ENCODE assay signal across 1 cellular context in the genomic region with DNA sequence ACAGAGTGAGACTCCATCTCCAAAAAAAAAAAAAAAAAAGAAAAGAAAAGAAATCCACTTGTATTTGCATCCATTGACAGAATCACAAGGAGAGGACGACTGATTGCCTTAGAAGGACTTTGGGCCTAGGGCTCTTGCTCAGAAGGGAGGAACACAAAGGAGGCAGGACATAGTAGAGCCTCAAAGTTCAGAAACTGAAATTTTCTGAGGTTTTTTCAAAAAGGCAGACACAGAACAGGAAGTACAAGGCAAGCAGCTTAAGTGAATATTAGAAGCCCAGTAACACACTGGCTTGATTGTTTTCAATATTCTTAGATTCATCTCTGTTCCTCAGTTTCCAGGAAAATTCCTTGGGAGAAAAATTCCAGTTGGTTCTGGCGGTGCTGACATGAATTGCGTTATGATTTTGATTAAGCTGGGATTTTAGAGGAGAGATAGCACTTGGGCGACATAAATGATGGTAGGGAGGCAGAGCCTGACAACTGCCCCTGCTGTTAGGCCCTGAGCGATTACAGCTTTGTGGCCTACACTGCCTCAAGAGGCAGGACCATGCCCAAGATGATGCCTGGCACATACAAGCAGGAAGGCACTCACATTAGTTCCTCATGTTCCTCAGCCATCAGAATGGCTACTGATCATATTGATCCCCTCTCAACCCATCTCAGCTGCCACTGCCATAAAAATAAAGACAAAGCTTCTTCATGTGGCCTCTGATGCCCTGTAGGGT.
TF ChIP-seq lines count a peak whose summit lies in the region.

No MANE protein-coding gene starts in this region.

TF ChIP-seq in HepG2, 621 proteins besides CTCF, POLR2A, EP300 and RAD21:
- TF ChIP-seq, protein P1, sequence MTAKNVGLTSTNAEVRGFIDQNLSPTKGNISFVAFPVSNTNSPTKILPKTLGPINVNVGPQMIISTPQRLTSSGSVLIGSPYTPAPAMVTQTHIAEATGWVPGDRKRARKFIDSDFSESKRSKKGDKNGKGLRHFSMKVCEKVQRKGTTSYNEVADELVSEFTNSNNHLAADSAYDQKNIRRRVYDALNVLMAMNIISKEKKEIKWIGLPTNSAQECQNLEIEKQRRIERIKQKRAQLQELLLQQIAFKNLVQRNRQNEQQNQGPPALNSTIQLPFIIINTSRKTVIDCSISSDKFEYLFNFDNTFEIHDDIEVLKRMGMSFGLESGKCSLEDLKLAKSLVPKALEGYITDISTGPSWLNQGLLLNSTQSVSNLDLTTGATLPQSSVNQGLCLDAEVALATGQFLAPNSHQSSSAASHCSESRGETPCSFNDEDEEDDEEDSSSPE (CRISPR knock-in tag; IDR thresholded peaks at IDR 0.05) = 0 out of 2 replicates have a peak, but pooled peaks have one; percentile 5
- TF ChIP-seq, protein P2, sequence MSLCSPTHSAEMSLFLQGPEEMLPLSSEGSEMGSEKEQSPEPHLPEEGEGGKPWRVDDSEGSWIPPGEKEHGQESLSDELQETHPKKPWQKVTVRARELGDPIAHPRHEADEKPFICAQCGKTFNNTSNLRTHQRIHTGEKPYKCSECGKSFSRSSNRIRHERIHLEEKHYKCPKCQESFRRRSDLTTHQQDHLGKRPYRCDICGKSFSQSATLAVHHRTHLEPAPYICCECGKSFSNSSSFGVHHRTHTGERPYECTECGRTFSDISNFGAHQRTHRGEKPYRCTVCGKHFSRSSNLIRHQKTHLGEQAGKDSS (CRISPR knock-in tag; IDR thresholded peaks at IDR 0.05; ENCODE audit: borderline replicate concordance, low read depth) = no peak
- TF ChIP-seq ZNF207 (IDR thresholded peaks at IDR 0.05; ENCODE audit: borderline replicate concordance) (no peak), CHD4 (IDR thresholded peaks at IDR 0.05; ENCODE audit: borderline replicate concordance, low read length) (0 out of 2 replicates have a peak, but pooled peaks have one; percentile 11), HNF4G (IDR thresholded peaks at IDR 0.05; ENCODE audit: borderline replicate concordance, low read depth, low read length) (no peak), HNF4G (CRISPR knock-in tag; IDR thresholded peaks at IDR 0.05; ENCODE audit: borderline replicate concordance, low read depth) (no peak), ZNF563 (CRISPR knock-in tag; IDR thresholded peaks at IDR 0.05) (no peak)
- TF ChIP-seq, protein P3, sequence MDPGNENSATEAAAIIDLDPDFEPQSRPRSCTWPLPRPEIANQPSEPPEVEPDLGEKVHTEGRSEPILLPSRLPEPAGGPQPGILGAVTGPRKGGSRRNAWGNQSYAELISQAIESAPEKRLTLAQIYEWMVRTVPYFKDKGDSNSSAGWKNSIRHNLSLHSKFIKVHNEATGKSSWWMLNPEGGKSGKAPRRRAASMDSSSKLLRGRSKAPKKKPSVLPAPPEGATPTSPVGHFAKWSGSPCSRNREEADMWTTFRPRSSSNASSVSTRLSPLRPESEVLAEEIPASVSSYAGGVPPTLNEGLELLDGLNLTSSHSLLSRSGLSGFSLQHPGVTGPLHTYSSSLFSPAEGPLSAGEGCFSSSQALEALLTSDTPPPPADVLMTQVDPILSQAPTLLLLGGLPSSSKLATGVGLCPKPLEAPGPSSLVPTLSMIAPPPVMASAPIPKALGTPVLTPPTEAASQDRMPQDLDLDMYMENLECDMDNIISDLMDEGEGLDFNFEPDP (CRISPR knock-in tag; conservative IDR thresholded peaks at IDR 0.05) = 0 out of 2 replicates have a peak, but pooled peaks have one; percentile 15
